ENCODE assay signal across 28 cellular contexts in genomic region chr1:14328687-14329086, GRCh38.
"Had no signal": no experiment of that assay in that cellular context is flagged by ENCODE, and none has a peak within 500 bp of the region (broad histone marks: within the 10 kb centered on the region; RNA-seq: fewer than 3 reads in every experiment).

No MANE protein-coding gene starts in this region.

- DNase-seq: activated CD4-positive, alpha-beta T cell treated with anti-CD3 and anti-CD28 coated beads, Interleukin-2, amount 10 ng/mL, durations not matched to agents 24 days and 14 days; activated CD4-positive, alpha-beta T cell treated with anti-CD3 and anti-CD28 coated beads, Interleukin-2, amount 50 U/mL, for 4 hours; activated CD8-positive, alpha-beta T cell treated with anti-CD3 and anti-CD28 coated beads for 36 hours; activated effector memory CD4-positive, alpha-beta T cell treated with anti-CD3 and anti-CD28 coated beads, Interleukin-2, amount 50 U/mL, for 16 hours; activated naive CD4-positive, alpha-beta T cell; activated naive CD4-positive, alpha-beta T cell treated with anti-CD3 and anti-CD28 coated beads, Interleukin-2, amount 50 U/mL, for 16 hours; activated naive CD8-positive, alpha-beta T cell treated with anti-CD3 and anti-CD28 coated beads for 36 hours; activated T-cell treated with anti-CD3 and anti-CD28 coated beads, Interleukin-2, amount 50 U/mL, for 1 hour; activated T-cell treated with anti-CD3 and anti-CD28 coated beads, Interleukin-2, amount 50 U/mL, for 72 hours; amniotic stem cell; aorta; brain microvascular endothelial cell; NCI-H1105; NCI-H1417 treated with DMSO at 0.1 percent for 48 hours; NCI-H1694 treated with DMSO at 0.1 percent for 48 hours; NCI-H2029; NCI-H345; NCI-H524 treated with DMSO at 0.1 percent for 48 hours; PC-9; SHP77; SJCRH30 had no signal

- ATAC-seq: activated CD8-positive, alpha-beta T cell treated with anti-CD3 and anti-CD28 coated beads for 36 hours; activated T-cell treated with anti-CD3 and anti-CD28 coated beads, Interleukin-2, amount 50 U/mL, for 72 hours; activated T-helper 17 cell treated with anti-CD3 and anti-CD28 coated beads, Interleukin-2, amount 50 U/mL, for 72 hours; K562 had no signal

- H3K4me2 ChIP-seq: PC-9 had no signal

- H3K27me3 Mint-ChIP-seq: activated CD4-positive, alpha-beta T cell treated with anti-CD3 and anti-CD28 coated beads, Interleukin-2, amount 10 ng/mL, durations not matched to agents 24 days and 14 days had no signal

- H3K9me3 ChIP-seq: SJCRH30 had no signal

- H2AFZ ChIP-seq: PC-9 had no signal

- H3K4me3 ChIP-seq: cardiac muscle cell, K562, PC-9, SJCRH30, SK-N-MC had no signal

- H3K27me3 ChIP-seq: brain microvascular endothelial cell, cardiac muscle cell, SJCRH30 had no signal

- FAIRE-seq: K562, TTC549 had no signal

- H3K4me3 Mint-ChIP-seq: activated CD4-positive, alpha-beta T cell treated with anti-CD3 and anti-CD28 coated beads, Interleukin-2, amount 10 ng/mL, durations not matched to agents 24 days and 14 days; activated CD8-positive, alpha-beta T cell treated with anti-CD3 and anti-CD28 coated beads for 36 hours; activated naive CD8-positive, alpha-beta T cell treated with anti-CD3 and anti-CD28 coated beads for 36 hours; activated T-cell treated with anti-CD3 and anti-CD28 coated beads, Interleukin-2, amount 50 U/mL, for 72 hours; activated T-helper 17 cell treated with anti-CD3 and anti-CD28 coated beads, Interleukin-2, amount 50 U/mL, for 72 hours; central memory CD8-positive, alpha-beta T cell; T-helper 2 cell treated with Interferon-gamma antibody and Interleukin-4, amounts not matched to agents 5 μg/mL and 100 μg/mL, for 36 hours had no signal

- H3K27ac Mint-ChIP-seq: activated CD4-positive, alpha-beta T cell treated with anti-CD3 and anti-CD28 coated beads, Interleukin-2, amount 10 ng/mL, durations not matched to agents 24 days and 14 days; activated CD8-positive, alpha-beta T cell treated with anti-CD3 and anti-CD28 coated beads for 36 hours; activated naive CD8-positive, alpha-beta T cell treated with anti-CD3 and anti-CD28 coated beads for 36 hours; activated T-cell treated with anti-CD3 and anti-CD28 coated beads, Interleukin-2, amount 50 U/mL, for 72 hours; activated T-helper 17 cell treated with anti-CD3 and anti-CD28 coated beads, Interleukin-2, amount 50 U/mL, for 72 hours; T-helper 2 cell treated with Interferon-gamma antibody and Interleukin-4, amounts not matched to agents 5 μg/mL and 100 μg/mL, for 36 hours had no signal

- H3K27ac ChIP-seq: brain microvascular endothelial cell, cardiac muscle cell, PC-9, SJCRH30, SK-N-MC had no signal

- H3K9me3 Mint-ChIP-seq: central memory CD8-positive, alpha-beta T cell had no signal

- H3K4me1 ChIP-seq: SJCRH30 had no signal

- H3K36me3 ChIP-seq: brain microvascular endothelial cell, cardiac muscle cell, SJCRH30 had no signal
